Comparison of ENCODE assay signal across 1 cellular context in the genomic region with DNA sequence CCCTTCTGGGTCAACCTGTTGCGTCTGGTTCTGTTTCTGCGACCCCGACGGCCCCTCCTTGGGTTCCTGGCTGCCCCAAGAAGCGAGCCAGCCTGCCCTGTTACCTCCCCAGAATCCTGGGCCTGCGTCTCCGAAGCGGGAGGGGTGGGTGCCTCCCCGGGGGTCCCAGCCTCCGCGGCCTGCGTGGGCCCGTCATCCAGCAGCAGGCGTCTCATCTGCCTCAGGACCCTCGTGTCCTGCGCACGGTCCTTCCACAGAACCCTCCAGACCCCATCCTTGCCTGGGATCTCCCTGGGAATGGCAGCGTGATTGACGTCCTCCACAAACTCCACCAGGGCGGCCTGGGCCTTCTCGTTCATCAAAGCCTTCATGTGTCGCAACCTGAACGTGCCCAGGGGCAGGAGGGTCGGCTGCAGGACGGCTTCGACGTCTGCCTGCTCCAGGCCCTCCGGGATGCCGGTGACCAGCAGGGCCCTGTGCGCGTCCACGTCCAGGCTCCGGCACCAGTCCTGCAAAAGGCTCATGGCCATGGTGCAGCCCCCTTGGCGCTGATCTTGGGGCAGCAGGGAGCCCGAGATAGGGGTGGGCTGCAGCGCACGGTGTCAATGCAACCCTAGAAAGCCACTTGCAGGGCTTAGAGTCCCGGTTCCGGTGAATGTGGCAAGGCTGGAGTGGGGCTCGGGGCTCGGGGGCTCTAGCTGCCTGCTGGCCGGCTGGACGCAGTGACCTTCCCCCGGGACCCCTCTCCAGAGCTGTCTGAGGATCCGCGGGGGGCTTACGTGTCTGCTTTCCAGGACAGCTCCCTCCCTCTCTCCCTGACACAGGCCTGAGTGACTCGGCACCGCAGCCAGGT.
TF ChIP-seq lines count a peak whose summit lies in the region.

No MANE protein-coding gene starts in this region.

TF ChIP-seq in GM12878, 131 proteins besides CTCF, POLR2A, EP300 and RAD21:
- TF ChIP-seq, protein P1, sequence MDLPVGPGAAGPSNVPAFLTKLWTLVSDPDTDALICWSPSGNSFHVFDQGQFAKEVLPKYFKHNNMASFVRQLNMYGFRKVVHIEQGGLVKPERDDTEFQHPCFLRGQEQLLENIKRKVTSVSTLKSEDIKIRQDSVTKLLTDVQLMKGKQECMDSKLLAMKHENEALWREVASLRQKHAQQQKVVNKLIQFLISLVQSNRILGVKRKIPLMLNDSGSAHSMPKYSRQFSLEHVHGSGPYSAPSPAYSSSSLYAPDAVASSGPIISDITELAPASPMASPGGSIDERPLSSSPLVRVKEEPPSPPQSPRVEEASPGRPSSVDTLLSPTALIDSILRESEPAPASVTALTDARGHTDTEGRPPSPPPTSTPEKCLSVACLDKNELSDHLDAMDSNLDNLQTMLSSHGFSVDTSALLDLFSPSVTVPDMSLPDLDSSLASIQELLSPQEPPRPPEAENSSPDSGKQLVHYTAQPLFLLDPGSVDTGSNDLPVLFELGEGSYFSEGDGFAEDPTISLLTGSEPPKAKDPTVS (IDR thresholded peaks at IDR 0.05; ENCODE audit: low read depth, low read length) = no peak
- TF ChIP-seq POLR2AphosphoS2 (IDR thresholded peaks at IDR 0.05; ENCODE audit: low read depth, low read length) (no peak), FOXM1 (IDR thresholded peaks at IDR 0.05; ENCODE audit: low read depth, low read length) (no peak), TCF3 (IDR thresholded peaks at IDR 0.05; ENCODE audit: borderline replicate concordance, insufficient read depth, low read depth, low read length) (0 out of 2 replicates have a peak, but pooled peaks have one; percentile 16)
